Comparison of ENCODE assay signal across 21 cellular contexts in the genomic region with DNA sequence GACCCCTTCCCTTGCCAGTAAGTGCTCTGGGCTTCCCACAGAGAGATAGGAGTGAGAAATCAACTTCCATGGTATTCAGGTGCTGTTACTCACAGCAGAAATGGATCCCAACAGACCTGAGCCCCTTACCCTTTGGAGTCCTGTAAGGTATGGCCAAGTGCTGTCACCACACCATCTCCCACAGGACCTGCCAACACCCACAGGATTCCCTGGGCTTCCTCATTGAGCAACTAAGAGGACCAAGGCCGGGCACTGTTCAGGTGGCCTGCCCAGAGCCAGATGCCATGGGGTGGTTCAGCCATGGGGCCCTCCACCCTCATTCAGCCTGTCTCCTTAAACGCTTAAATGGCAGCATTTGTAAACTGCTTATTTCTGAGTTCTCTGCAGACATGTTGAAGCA.
"Had no signal": no experiment of that assay in that cellular context is flagged by ENCODE, and none has a peak within 500 bp of the region (broad histone marks: within the 10 kb centered on the region; RNA-seq: fewer than 3 reads in every experiment).

No MANE protein-coding gene starts in this region.

- H3K4me2 ChIP-seq: hepatocyte had no signal

- ATAC-seq: effector memory CD8-positive, alpha-beta T cell; esophagus mucosa; foreskin keratinocyte; gastroesophageal sphincter; heart left ventricle; left cardiac atrium; left lung; left ventricle myocardium superior; lower lobe of right lung; naive thymus-derived CD4-positive, alpha-beta T cell had no signal

- DNase-seq: colonic mucosa; cortex of kidney; effector CD8-positive, alpha-beta T cell; effector memory CD8-positive, alpha-beta T cell; endodermal cell; erythroblast; foreskin keratinocyte; heart left ventricle; hypothalamus; immature natural killer cell; islet precursor cell; left cardiac atrium; left lung; left ventricle myocardium superior; lower lobe of right lung; mesenchymal stem cell; naive thymus-derived CD4-positive, alpha-beta T cell had no signal

- H3K27me3 ChIP-seq: colonic mucosa, gastroesophageal sphincter, heart left ventricle, hepatocyte, left lung had no signal

- H3K27ac ChIP-seq: colonic mucosa, epithelial cell of prostate, foreskin keratinocyte, gastroesophageal sphincter, heart left ventricle, hepatocyte, left lung, lower lobe of right lung had no signal

- H3K36me3 ChIP-seq: colonic mucosa, gastroesophageal sphincter, heart left ventricle, left lung, lower lobe of right lung had no signal

- H3K79me2 ChIP-seq: hepatocyte had no signal

- H3K4me1 ChIP-seq: colonic mucosa, foreskin keratinocyte, gastroesophageal sphincter, heart left ventricle, left lung, lower lobe of right lung had no signal

- H3K9me3 ChIP-seq: colonic mucosa, gastroesophageal sphincter, heart left ventricle, left lung, lower lobe of right lung had no signal

- H2AFZ ChIP-seq: hepatocyte had no signal

- H3K4me3 ChIP-seq: colonic mucosa, gastroesophageal sphincter, heart left ventricle, hepatocyte, left lung, lower lobe of right lung had no signal
